In the genomic region with DNA sequence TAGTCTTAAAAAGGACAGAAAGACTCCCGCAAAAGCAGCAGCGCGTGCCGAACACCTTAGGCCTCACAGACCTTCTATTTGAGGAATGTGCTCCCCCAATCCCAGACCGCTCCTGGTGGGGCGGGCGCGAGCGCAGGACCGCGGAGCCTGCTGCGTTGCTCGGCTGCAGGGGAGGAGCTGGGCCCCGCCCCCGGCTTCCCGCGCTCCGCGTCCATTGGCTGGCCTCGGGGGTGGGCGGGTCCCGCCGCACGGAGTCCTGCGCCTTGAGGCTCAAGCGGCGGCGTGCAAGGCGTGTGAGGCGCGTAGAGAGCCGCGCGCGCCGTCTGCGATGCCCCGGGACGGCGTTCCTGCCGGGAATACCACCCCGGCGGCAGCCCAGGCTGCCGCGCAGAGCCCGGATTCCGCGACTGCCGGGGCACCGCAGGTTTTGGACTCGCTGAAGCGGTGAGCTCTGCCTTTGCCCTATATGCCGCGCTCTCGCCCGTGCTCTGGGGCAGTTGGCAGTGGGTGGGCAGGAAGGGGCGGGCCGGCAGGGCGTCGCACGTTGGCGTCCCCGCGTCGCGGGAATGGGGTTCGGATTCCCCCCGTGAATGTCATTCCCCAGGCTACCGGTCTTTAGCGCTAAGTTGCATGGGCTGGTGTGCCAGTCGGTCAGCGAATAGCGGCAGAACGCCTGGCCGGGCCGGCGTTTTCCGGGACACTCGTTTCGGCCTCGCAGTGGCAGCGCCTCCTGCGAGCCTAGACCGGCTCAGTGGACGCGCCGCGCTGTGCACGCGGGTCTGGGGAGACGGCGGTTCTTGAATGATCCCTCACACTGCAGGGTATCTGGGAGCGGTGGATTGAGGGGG, we compare ENCODE assay signal across 1 cellular context.
A peak's percentile ranks its signal among the peaks of the same experiment; 100 is the strongest.
TF ChIP-seq lines count a peak whose summit lies in the region.

No MANE protein-coding gene starts in this region.

TF ChIP-seq in WTC11, 78 proteins besides CTCF, POLR2A, EP300 and RAD21 (continued from another document):
- TF ChIP-seq, protein P1, sequence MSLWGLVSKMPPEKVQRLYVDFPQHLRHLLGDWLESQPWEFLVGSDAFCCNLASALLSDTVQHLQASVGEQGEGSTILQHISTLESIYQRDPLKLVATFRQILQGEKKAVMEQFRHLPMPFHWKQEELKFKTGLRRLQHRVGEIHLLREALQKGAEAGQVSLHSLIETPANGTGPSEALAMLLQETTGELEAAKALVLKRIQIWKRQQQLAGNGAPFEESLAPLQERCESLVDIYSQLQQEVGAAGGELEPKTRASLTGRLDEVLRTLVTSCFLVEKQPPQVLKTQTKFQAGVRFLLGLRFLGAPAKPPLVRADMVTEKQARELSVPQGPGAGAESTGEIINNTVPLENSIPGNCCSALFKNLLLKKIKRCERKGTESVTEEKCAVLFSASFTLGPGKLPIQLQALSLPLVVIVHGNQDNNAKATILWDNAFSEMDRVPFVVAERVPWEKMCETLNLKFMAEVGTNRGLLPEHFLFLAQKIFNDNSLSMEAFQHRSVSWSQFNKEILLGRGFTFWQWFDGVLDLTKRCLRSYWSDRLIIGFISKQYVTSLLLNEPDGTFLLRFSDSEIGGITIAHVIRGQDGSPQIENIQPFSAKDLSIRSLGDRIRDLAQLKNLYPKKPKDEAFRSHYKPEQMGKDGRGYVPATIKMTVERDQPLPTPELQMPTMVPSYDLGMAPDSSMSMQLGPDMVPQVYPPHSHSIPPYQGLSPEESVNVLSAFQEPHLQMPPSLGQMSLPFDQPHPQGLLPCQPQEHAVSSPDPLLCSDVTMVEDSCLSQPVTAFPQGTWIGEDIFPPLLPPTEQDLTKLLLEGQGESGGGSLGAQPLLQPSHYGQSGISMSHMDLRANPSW (CRISPR knock-in tag; conservative IDR thresholded peaks at IDR 0.05; ENCODE audit: low read depth), result no peak
- TF ChIP-seq ZNF416 (CRISPR knock-in tag; IDR thresholded peaks at IDR 0.05) (no peak), OVOL2 (CRISPR knock-in tag; IDR thresholded peaks at IDR 0.05; ENCODE audit: borderline replicate concordance) (no peak), SP1 (CRISPR knock-in tag; conservative IDR thresholded peaks at IDR 0.05) (peak; percentile 98), NFE2L1 (CRISPR knock-in tag; IDR thresholded peaks at IDR 0.05) (peak; percentile 93; the same call in 1 of the 2 replicates), ZNF232 (CRISPR knock-in tag; IDR thresholded peaks at IDR 0.05) (peak; percentile 99), ZNF138 (CRISPR knock-in tag; conservative IDR thresholded peaks at IDR 0.05) (peak; percentile 77; the same call in 1 of the 2 replicates), SOX15 (CRISPR knock-in tag; IDR thresholded peaks at IDR 0.05) (no peak), ZNF317 (CRISPR knock-in tag; IDR thresholded peaks at IDR 0.05; ENCODE audit: borderline replicate concordance, low read depth) (peak; percentile 55), EMX1 (CRISPR knock-in tag; IDR thresholded peaks at IDR 0.05) (no peak), ZNF671 (CRISPR knock-in tag; IDR thresholded peaks at IDR 0.05) (no peak)
- TF ChIP-seq, protein P2, sequence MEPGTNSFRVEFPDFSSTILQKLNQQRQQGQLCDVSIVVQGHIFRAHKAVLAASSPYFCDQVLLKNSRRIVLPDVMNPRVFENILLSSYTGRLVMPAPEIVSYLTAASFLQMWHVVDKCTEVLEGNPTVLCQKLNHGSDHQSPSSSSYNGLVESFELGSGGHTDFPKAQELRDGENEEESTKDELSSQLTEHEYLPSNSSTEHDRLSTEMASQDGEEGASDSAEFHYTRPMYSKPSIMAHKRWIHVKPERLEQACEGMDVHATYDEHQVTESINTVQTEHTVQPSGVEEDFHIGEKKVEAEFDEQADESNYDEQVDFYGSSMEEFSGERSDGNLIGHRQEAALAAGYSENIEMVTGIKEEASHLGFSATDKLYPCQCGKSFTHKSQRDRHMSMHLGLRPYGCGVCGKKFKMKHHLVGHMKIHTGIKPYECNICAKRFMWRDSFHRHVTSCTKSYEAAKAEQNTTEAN (CRISPR knock-in tag; IDR thresholded peaks at IDR 0.05), result peak; percentile 92; the same call in 1 of the 2 replicates
- TF ChIP-seq, protein P3, sequence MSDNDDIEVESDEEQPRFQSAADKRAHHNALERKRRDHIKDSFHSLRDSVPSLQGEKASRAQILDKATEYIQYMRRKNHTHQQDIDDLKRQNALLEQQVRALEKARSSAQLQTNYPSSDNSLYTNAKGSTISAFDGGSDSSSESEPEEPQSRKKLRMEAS (CRISPR knock-in tag; IDR thresholded peaks at IDR 0.05), result peak; percentile 99
- TF ChIP-seq, protein P4, sequence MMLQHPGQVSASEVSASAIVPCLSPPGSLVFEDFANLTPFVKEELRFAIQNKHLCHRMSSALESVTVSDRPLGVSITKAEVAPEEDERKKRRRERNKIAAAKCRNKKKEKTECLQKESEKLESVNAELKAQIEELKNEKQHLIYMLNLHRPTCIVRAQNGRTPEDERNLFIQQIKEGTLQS (CRISPR knock-in tag; conservative IDR thresholded peaks at IDR 0.05), result no peak; the same call in 1 of the 2 replicates
